ENCODE assay signal across 2 cellular contexts in the genomic region with DNA sequence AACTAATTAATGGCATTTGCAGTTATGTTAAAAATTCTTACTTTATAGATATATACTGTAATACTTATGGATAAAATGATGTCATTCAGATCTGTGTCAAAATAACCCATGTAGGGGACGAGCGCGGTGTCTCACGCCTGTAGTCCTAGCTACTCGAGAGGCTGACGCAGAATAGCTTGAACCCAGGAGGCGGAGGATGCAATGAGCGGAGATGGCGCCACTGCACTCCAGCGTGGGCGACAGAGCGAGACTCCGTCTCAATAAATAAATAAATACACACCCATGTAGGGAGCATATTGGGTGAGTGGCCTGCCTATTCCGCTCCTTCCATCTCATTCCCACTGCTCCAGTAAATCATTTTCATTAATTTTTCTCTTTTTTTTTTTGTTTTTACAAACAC.
TF ChIP-seq lines count a peak whose summit lies in the region.

No MANE protein-coding gene starts in this region.

TF ChIP-seq in K562, 482 proteins besides CTCF, POLR2A, EP300 and RAD21:
- TF ChIP-seq, protein P1, sequence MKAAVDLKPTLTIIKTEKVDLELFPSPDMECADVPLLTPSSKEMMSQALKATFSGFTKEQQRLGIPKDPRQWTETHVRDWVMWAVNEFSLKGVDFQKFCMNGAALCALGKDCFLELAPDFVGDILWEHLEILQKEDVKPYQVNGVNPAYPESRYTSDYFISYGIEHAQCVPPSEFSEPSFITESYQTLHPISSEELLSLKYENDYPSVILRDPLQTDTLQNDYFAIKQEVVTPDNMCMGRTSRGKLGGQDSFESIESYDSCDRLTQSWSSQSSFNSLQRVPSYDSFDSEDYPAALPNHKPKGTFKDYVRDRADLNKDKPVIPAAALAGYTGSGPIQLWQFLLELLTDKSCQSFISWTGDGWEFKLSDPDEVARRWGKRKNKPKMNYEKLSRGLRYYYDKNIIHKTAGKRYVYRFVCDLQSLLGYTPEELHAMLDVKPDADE (conservative IDR thresholded peaks at IDR 0.05; ENCODE audit: control insufficient read depth, low read depth, low read length): no peak
- TF ChIP-seq ZNF511 (CRISPR knock-in tag; IDR thresholded peaks at IDR 0.05): no peak
- TF ChIP-seq HNRNPL (IDR thresholded peaks at IDR 0.05; ENCODE audit: low read depth, low read length): no peak
- no peak for TF ChIP-seq CAMTA2 (CRISPR knock-in tag; conservative IDR thresholded peaks at IDR 0.05)
- TF ChIP-seq ZNF764 (CRISPR knock-in tag; IDR thresholded peaks at IDR 0.05; ENCODE audit: low read depth): no peak
- TF ChIP-seq ZNF436 (CRISPR knock-in tag; IDR thresholded peaks at IDR 0.05): no peak
- no peak for TF ChIP-seq ESRRB (CRISPR knock-in tag; IDR thresholded peaks at IDR 0.05; ENCODE audit: borderline replicate concordance)
- no peak for TF ChIP-seq ZNF133 (CRISPR knock-in tag; IDR thresholded peaks at IDR 0.05)
- TF ChIP-seq ZSCAN32 (CRISPR knock-in tag; IDR thresholded peaks at IDR 0.05): no peak
- TF ChIP-seq MCM3 (IDR thresholded peaks at IDR 0.05): no peak
- TF ChIP-seq TRIM28 (IDR thresholded peaks at IDR 0.05): no peak
- no peak for TF ChIP-seq RBFOX2 (IDR thresholded peaks at IDR 0.05; ENCODE audit: low read depth, low read length)
- TF ChIP-seq RBBP5 (IDR thresholded peaks at IDR 0.05; ENCODE audit: borderline replicate concordance, insufficient read depth, low read length, poor library complexity, severe bottlenecking): no peak
- TF ChIP-seq MCM7 (IDR thresholded peaks at IDR 0.05): no peak
- TF ChIP-seq, protein P2, sequence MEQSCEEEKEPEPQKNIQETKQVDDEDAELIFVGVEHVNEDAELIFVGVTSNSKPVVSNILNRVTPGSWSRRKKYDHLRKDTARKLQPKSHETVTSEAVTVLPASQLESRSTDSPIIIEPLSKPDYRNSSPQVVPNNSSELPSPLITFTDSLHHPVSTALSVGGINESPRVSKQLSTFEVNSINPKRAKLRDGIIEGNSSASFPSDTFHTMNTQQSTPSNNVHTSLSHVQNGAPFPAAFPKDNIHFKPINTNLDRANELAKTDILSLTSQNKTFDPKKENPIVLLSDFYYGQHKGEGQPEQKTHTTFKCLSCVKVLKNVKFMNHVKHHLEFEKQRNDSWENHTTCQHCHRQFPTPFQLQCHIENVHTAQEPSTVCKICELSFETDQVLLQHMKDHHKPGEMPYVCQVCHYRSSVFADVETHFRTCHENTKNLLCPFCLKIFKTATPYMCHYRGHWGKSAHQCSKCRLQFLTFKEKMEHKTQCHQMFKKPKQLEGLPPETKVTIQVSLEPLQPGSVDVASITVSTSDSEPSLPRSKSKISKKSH (CRISPR knock-in tag; IDR thresholded peaks at IDR 0.05): no peak
- TF ChIP-seq SNRNP70 (optimal IDR thresholded peaks at IDR 0.05; ENCODE audit: low read depth, low read length): no peak
- no peak for TF ChIP-seq SMARCA5 (IDR thresholded peaks at IDR 0.05)
- no peak for TF ChIP-seq PKNOX1 (IDR thresholded peaks at IDR 0.05)
- TF ChIP-seq KDM1A (IDR thresholded peaks at IDR 0.05): no peak

TF ChIP-seq in liver, 16 proteins besides CTCF, POLR2A, EP300 and RAD21:
- TF ChIP-seq TAF1 (conservative IDR thresholded peaks at IDR 0.05) (no peak), HNF4G (IDR thresholded peaks at IDR 0.05) (no peak), RXRA (IDR thresholded peaks at IDR 0.05) (no peak), FOXA2 (IDR thresholded peaks at IDR 0.05) (no peak), HNF4A (conservative IDR thresholded peaks at IDR 0.05) (no peak), FOXA1 (IDR thresholded peaks at IDR 0.05) (no peak), EGR1 (IDR thresholded peaks at IDR 0.05; ENCODE audit: low read depth in 2 of 2) (no peak), YY1 (IDR thresholded peaks at IDR 0.05) (no peak), MAX (IDR thresholded peaks at IDR 0.05) (no peak), SP1 (IDR thresholded peaks at IDR 0.05) (no peak), NR2F2 (IDR thresholded peaks at IDR 0.05) (no peak)
- TF ChIP-seq, protein P3, sequence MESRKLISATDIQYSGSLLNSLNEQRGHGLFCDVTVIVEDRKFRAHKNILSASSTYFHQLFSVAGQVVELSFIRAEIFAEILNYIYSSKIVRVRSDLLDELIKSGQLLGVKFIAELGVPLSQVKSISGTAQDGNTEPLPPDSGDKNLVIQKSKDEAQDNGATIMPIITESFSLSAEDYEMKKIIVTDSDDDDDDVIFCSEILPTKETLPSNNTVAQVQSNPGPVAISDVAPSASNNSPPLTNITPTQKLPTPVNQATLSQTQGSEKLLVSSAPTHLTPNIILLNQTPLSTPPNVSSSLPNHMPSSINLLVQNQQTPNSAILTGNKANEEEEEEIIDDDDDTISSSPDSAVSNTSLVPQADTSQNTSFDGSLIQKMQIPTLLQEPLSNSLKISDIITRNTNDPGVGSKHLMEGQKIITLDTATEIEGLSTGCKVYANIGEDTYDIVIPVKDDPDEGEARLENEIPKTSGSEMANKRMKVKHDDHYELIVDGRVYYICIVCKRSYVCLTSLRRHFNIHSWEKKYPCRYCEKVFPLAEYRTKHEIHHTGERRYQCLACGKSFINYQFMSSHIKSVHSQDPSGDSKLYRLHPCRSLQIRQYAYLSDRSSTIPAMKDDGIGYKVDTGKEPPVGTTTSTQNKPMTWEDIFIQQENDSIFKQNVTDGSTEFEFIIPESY (IDR thresholded peaks at IDR 0.05): no peak
TF ChIP-seq in liver: peak in this region for 0.
